ENCODE assay signal across 8 cellular contexts in the genomic region with DNA sequence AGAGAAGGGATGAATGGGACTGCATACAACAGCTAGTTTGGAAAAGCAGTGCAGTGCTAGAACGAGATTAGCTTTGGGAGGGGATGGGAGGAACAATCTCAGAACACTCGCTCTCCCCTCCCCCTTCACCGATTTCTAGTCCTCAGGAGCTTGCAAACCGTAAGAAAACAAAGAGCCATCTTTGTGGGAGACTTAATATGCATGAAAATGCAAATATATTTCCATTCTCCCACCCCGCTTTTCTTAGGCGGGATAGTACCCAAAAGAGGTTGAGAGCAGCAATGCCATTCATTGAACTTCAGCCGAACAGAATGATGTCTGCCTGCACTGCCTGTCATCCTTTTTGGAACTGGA. TPM values are rescaled to one million over a fixed set of nuclear protein-coding genes. Genes with fewer than 3 reads are reported as not detected.
DNase-seq lines count a peak whose midpoint lies in the region; ATAC-seq, FAIRE-seq and TF ChIP-seq lines count a peak whose summit lies in the region.

No MANE protein-coding gene starts in this region.

- H4K20me1 ChIP-seq in MM.1S (ENCODE audit: insufficient read depth, low read length) (no peaks in the 10 kb centered on the region), H1 (replicated peaks in 1 of 2; ENCODE audit: control insufficient read depth in 1 of 2, insufficient read depth in 2 of 2, low read length in 2 of 2) (peaks cover 13 to 24% of the 10 kb centered on the region in 2 experiments)

- H3K36me3 Mint-ChIP-seq in CD8-positive, alpha-beta memory T cell = peaks cover 3 to 26% (median 3%) of the 10 kb centered on the region in 3 donors

- intact Hi-C loops in adrenal gland (cut with DNase I) = no loop called here

- no peak for ATAC-seq in HG03521 (IDR thresholded peaks at IDR 0.05; ENCODE audit: unreplicated experiment)
- ATAC-seq in HG03135 (IDR thresholded peaks at IDR 0.05; ENCODE audit: unreplicated experiment) = no peak

- no peak for TF ChIP-seq RAD21 in H1 (IDR thresholded peaks at IDR 0.05 in 1 of 2, conservative IDR thresholded peaks at IDR 0.05 in 1 of 2; ENCODE audit: low read depth in 2 of 2, low read length in 2 of 2)

- H3K27ac ChIP-seq in CD8-positive, alpha-beta memory T cell (ENCODE audit: low read depth, low read length) = no peak overlapping the region
- H3K27ac ChIP-seq in MM.1S (ENCODE audit: low read length) (peak overlapping the region; percentile 7; the same call in 1 of the 2 replicates), H1 (ENCODE audit: low read depth, low read length) (peak overlapping the region; percentile 92; the same call in 1 of the 2 replicates), adrenal gland (peak overlapping the region in 2 of 5 donors; percentile 70 to 80)

- peak overlapping the region; percentile 48; the same call in 1 of the 2 replicates for H3K18ac ChIP-seq in H1 (ENCODE audit: extremely low read depth, low read length)

- H2BK5ac ChIP-seq in H1 (ENCODE audit: low read depth, low read length) = peak overlapping the region; percentile 96; the same call in 1 of the 2 replicates

- H3K79me1 ChIP-seq in H1 (ENCODE audit: low read depth, low read length) = peaks cover 26% of the 10 kb centered on the region

- no peak overlapping the region; the same call in 1 of the 2 replicates for H4K8ac ChIP-seq in H1 (ENCODE audit: extremely low read depth, insufficient read depth, low read length)

- 8% methylated on average over 7 of the region's 7 CpGs; no CpG with 5 or more reads in 1 of the 2 experiments for WGBS in H1 (ENCODE audit: extremely low coverage in 1 of 2, insufficient coverage in 1 of 2, insufficient read length in 1 of 2, insufficient replicate concordance in 2 of 2, low coverage in 1 of 2, low lambda C conversion rate in 2 of 2, missing lambda C conversion rate in 1 of 2), 2 experiments
- WGBS in adrenal gland, 4 donors = 22 to 26% (median 26%) methylated on average over 7 of the region's 7 CpGs

- H3K27me3 Mint-ChIP-seq in CD8-positive, alpha-beta memory T cell = no peaks in the 10 kb centered on the region

- no peak overlapping the region for H3K14ac ChIP-seq in H1 (ENCODE audit: insufficient read length)

- no peaks in the 10 kb centered on the region for H3K36me3 ChIP-seq in CD8-positive, alpha-beta memory T cell (ENCODE audit: insufficient read depth, low read length)
- H3K36me3 ChIP-seq in MM.1S (replicated peaks; ENCODE audit: insufficient read depth, low read length) = peaks cover 6% of the 10 kb centered on the region; the same call in 1 of the 2 replicates
- peaks cover 21 to 32% (median 30%) of the 10 kb centered on the region in 4 experiments for H3K36me3 ChIP-seq in H1 (ENCODE audit: control insufficient read depth in 2 of 4, insufficient read depth in 4 of 4, low read length in 3 of 4)
- H3K36me3 ChIP-seq in neuron (ENCODE audit: insufficient read depth, low read length) = peaks cover 32% of the 10 kb centered on the region
- peaks cover 0 to 19% of the 10 kb centered on the region in 2 donors for H3K36me3 ChIP-seq in adrenal gland (replicated peaks in 1 of 2)

- H3K4ac ChIP-seq in H1 (replicated peaks; ENCODE audit: insufficient read length, low read depth, low read length) = no peak overlapping the region

- H3K27me3 ChIP-seq in CD8-positive, alpha-beta memory T cell (ENCODE audit: insufficient read depth, low read length, poor library complexity, severe bottlenecking) = no peaks in the 10 kb centered on the region
- H3K27me3 ChIP-seq in MM.1S (replicated peaks; ENCODE audit: insufficient read depth, low read length) = no peaks in the 10 kb centered on the region
- H3K27me3 ChIP-seq in H1 (replicated peaks in 1 of 4; ENCODE audit: control insufficient read depth in 3 of 4, extremely low read depth in 1 of 4, insufficient read depth in 3 of 4, low read length in 3 of 4) = no peaks in the 10 kb centered on the region; a peak in 1 of 7 replicates
- no peaks in the 10 kb centered on the region for H3K27me3 ChIP-seq in neuron (ENCODE audit: insufficient read depth, low read length)
- no peaks in the 10 kb centered on the region for H3K27me3 ChIP-seq in adrenal gland

- H2BK12ac ChIP-seq in H1 (ENCODE audit: low read depth, low read length) = no peak overlapping the region

- no peak for DNase-seq in CD8-positive, alpha-beta memory T cell
- DNase-seq in MM.1S = no peak
- DNase-seq in H1 (ENCODE audit: low read depth in 1 of 2, low spot score in 2 of 2) = no peak
- no peak for DNase-seq in NCI-H774 (lab: John Stamatoyannopoulos, UW)
- DNase-seq in adrenal gland = no peak

- FAIRE-seq in H1 (lab: Jason Lieb, UNC) = no peak

- H3K79me2 ChIP-seq in MM.1S (ENCODE audit: low read length) (peaks cover 42% of the 10 kb centered on the region), H1 (ENCODE audit: control insufficient read depth in 1 of 2, insufficient read depth in 2 of 2, low read length in 2 of 2) (peaks cover 16 to 45% of the 10 kb centered on the region in 2 experiments)

- POLR2A ChIA-PET in CD8-positive, alpha-beta memory T cell (lab: Charles Lee) = interaction anchor here (0.6 kb wide), 2 partner anchors 24 to 29 kb away, joined by 4 to 5 read pairs; a partner anchor contains a TSS
- POLR2A ChIA-PET in H1 (lab: Charles Lee; ENCODE audit: partially characterized antibody) = interaction anchor here (0.5 to 9.0 kb wide), 16 partner anchors 8 to 106 kb away, joined by 3 to 85 read pairs (median 3); a partner anchor contains a TSS

- no peak overlapping the region for H2BK20ac ChIP-seq in H1 (ENCODE audit: low read length)

- H3K9me3 ChIP-seq in CD8-positive, alpha-beta memory T cell (ENCODE audit: low read length) = no peaks in the 10 kb centered on the region
- no peaks in the 10 kb centered on the region for H3K9me3 ChIP-seq in MM.1S (replicated peaks; ENCODE audit: insufficient read depth, low read length)
- H3K9me3 ChIP-seq in H1 (ENCODE audit: insufficient read depth in 2 of 2, low read depth in 1 of 2, low read length in 1 of 2) = no peaks in the 10 kb centered on the region
- H3K9me3 ChIP-seq in neuron (ENCODE audit: low read length) = no peaks in the 10 kb centered on the region
- no peaks in the 10 kb centered on the region for H3K9me3 ChIP-seq in adrenal gland (replicated peaks in 1 of 3)

- TF ChIP-seq EP300 in H1 (IDR thresholded peaks at IDR 0.05; ENCODE audit: borderline replicate concordance in 1 of 2, low read depth in 2 of 2, low read length in 2 of 2) = no peak

- peaks cover 14% of the 10 kb centered on the region for H3K4me1 ChIP-seq in CD8-positive, alpha-beta memory T cell (ENCODE audit: insufficient read depth, low read length)
- peaks cover 13% of the 10 kb centered on the region for H3K4me1 ChIP-seq in MM.1S (ENCODE audit: low read length)
- peaks cover 4 to 20% (median 12%) of the 10 kb centered on the region in 4 experiments; a peak in 6 of 7 replicates for H3K4me1 ChIP-seq in H1 (replicated peaks in 1 of 4; ENCODE audit: control insufficient read depth in 3 of 4, insufficient read depth in 4 of 4, low read length in 3 of 4)
- H3K4me1 ChIP-seq in neuron (ENCODE audit: insufficient read depth, low read length) = peaks cover 24% of the 10 kb centered on the region
- H3K4me1 ChIP-seq in adrenal gland (replicated peaks in 1 of 2) = peaks cover 0 to 24% of the 10 kb centered on the region in 2 donors

- H3K4me3 ChIP-seq in CD8-positive, alpha-beta memory T cell (ENCODE audit: low read length) = peak overlapping the region; percentile 73
- peak overlapping the region; percentile 97 for H3K4me3 ChIP-seq in MM.1S (ENCODE audit: low read length)
- H3K4me3 ChIP-seq in H1 (ENCODE audit: extremely low read depth in 1 of 4, insufficient read depth in 2 of 4, low read depth in 3 of 4, low read length in 4 of 4) = peak overlapping the region; percentile 79 to 91 (median 90)
- peak overlapping the region; percentile 99 for H3K4me3 ChIP-seq in neuron (ENCODE audit: low read length)
- peak overlapping the region in 2 of 4 donors; percentile 54 to 88 for H3K4me3 ChIP-seq in adrenal gland

- no peak overlapping the region for H4K91ac ChIP-seq in H1 (replicated peaks; ENCODE audit: insufficient read length, low read length)

- H3K9ac ChIP-seq in MM.1S (ENCODE audit: low read length) = peak overlapping the region; percentile 90
- peak overlapping the region; percentile 70 to 96 (median 92); a peak in 6 of 7 replicates for H3K9ac ChIP-seq in H1 (replicated peaks in 1 of 4; ENCODE audit: extremely low read depth in 1 of 4, low read depth in 3 of 4, low read length in 3 of 4)

- H2BK15ac ChIP-seq in H1 (ENCODE audit: low read length) = no peak overlapping the region

- H3K4me3 Mint-ChIP-seq in CD8-positive, alpha-beta memory T cell = peak overlapping the region; percentile 61 to 90 (median 77)

- no peak overlapping the region for H2AK5ac ChIP-seq in H1 (ENCODE audit: low read depth, low read length)

- no peak overlapping the region for H4K5ac ChIP-seq in H1 (ENCODE audit: insufficient read length, low read depth, low read length)

- TF ChIP-seq CTCF in MM.1S (IDR thresholded peaks at IDR 0.05; ENCODE audit: low read length) = no peak
- no peak for TF ChIP-seq CTCF in H1 (IDR thresholded peaks at IDR 0.05; ENCODE audit: control extremely low read depth in 1 of 3, insufficient read depth in 1 of 3, low read depth in 1 of 3, low read length in 3 of 3)
- TF ChIP-seq CTCF in adrenal gland (IDR thresholded peaks at IDR 0.05) = no peak

- peak overlapping the region in 7 of 8 donors; percentile 0 to 86 (median 43) for H3K27ac Mint-ChIP-seq in CD8-positive, alpha-beta memory T cell

- H3K4me1 Mint-ChIP-seq in CD8-positive, alpha-beta memory T cell = peaks cover 21 to 30% (median 25%) of the 10 kb centered on the region in 3 donors

- no peak overlapping the region for H3K56ac ChIP-seq in H1 (replicated peaks; ENCODE audit: insufficient read length, low read depth, low read length)

- H3K9me3 Mint-ChIP-seq in CD8-positive, alpha-beta memory T cell = no peaks in the 10 kb centered on the region

- TF ChIP-seq POLR2A in H1 (IDR thresholded peaks at IDR 0.05; ENCODE audit: control extremely low read depth in 1 of 2, low read depth in 2 of 2, low read length in 2 of 2) (no peak), adrenal gland (IDR thresholded peaks at IDR 0.05) (no peak)

- H3K9me2 ChIP-seq in MM.1S (replicated peaks; ENCODE audit: insufficient read depth, low read length) = no peaks in the 10 kb centered on the region

- peak overlapping the region; percentile 94 for H2AFZ ChIP-seq in MM.1S (ENCODE audit: low read length)
- no peak overlapping the region for H2AFZ ChIP-seq in H1 (ENCODE audit: low read length)
- H2AFZ ChIP-seq in neuron (ENCODE audit: low read depth, low read length) = no peak overlapping the region

- H3F3A ChIP-seq in MM.1S (ENCODE audit: insufficient read depth, low read length) = 0 out of 2 replicates have a peak, but pooled peaks cover 3% of the 10 kb centered on the region

- H3K23me2 ChIP-seq in H1 (ENCODE audit: low read depth, low read length) = peaks cover 13% of the 10 kb centered on the region; the same call in 1 of the 2 replicates

- H3K4me2 ChIP-seq in MM.1S (ENCODE audit: low read depth, low read length) = peak overlapping the region; percentile 89
- peak overlapping the region; percentile 73 to 79 for H3K4me2 ChIP-seq in H1 (ENCODE audit: insufficient read depth in 1 of 2, low read depth in 2 of 2, low read length in 2 of 2)

- H2BK120ac ChIP-seq in H1 (replicated peaks; ENCODE audit: low read depth, low read length) = no peak overlapping the region

- CTCF ChIA-PET in CD8-positive, alpha-beta memory T cell (lab: Charles Lee) = interaction anchor here (1.1 kb wide), 1 partner anchor 132 kb away, joined by 3 read pairs; no protein-coding TSS in a partner anchor
- CTCF ChIA-PET in H1 (lab: Charles Lee; ENCODE audit: partially characterized antibody) = interaction anchor here (0.6 to 1.1 kb wide), 4 partner anchors 16 to 131 kb away, joined by 3 to 4 read pairs (median 3); no protein-coding TSS in a partner anchor

- H3K23ac ChIP-seq in H1 (ENCODE audit: insufficient read length) = no peak overlapping the region

RNA-seq across cellular contexts. Expression of a gene that starts 1.1 kb away (rescaled TPM):
- total RNA-seq in CD8-positive, alpha-beta memory T cell = 10 to 100 TPM; 38.7 to 41.4 TPM
- polyA plus RNA-seq in CD8-positive, alpha-beta memory T cell = 1.4 TPM
- total RNA-seq in H1 (2021; fragmentation: NEBNext Ultra II Directional; extraction: Animal tissue kit (Norgen Biotek cat#: 25700)) = 99.7 and 104 TPM in 2 replicates
- polyA plus RNA-seq in H1 (2011; rRNA removed) (78.7 and 112 TPM in 2 replicates), adrenal gland (10 to 100 TPM in 1 of 3 donors, 1 to 10 TPM in 2; 4.5 to 19.2 (median 9.8) TPM)
- polyA plus RNA-seq in H1 (2011; cell fraction: cytosol; rRNA removed) = 111 TPM
- 95.2 TPM for polyA plus RNA-seq in H1 (2011; cell fraction: nucleus; rRNA removed)
- 78.1 to 103 TPM (median 96.8 TPM) in 4 replicates for polyA plus RNA-seq in H1 (2012, experiment 1 of 2)
- 96.2 TPM for polyA plus RNA-seq in H1 (2012, experiment 2 of 2)
- polyA plus RNA-seq in H1 (2013, experiment 1 of 2) = 70.5 TPM
- 71.0 TPM for polyA plus RNA-seq in H1 (2013, experiment 2 of 2)
- polyA minus RNA-seq in H1 (2011; rRNA and poly(A)+ RNA removed) = 17.8 and 20.3 TPM in 2 replicates
- 41.1 TPM for polyA minus RNA-seq in H1 (2011; cell fraction: cytosol; rRNA and poly(A)+ RNA removed)
- polyA minus RNA-seq in H1 (2011; cell fraction: nucleus; rRNA and poly(A)+ RNA removed) = 32.2 TPM
- total RNA-seq in adrenal gland = 10 to 100 TPM in 7 of 8 donors, 1 to 10 TPM in 1; 9.3 to 13.9 (median 10.9) TPM

RNA-seq across cellular contexts. Expression of a gene that starts 24.6 kb away (rescaled TPM):
- 10 to 100 TPM; 34.5 to 38.0 TPM for total RNA-seq in CD8-positive, alpha-beta memory T cell
- 72.5 TPM for polyA plus RNA-seq in CD8-positive, alpha-beta memory T cell
- 56.5 and 58.5 TPM in 2 replicates for total RNA-seq in H1 (2021; fragmentation: NEBNext Ultra II Directional; extraction: Animal tissue kit (Norgen Biotek cat#: 25700))
- 19.3 and 24.4 TPM in 2 replicates for polyA plus RNA-seq in H1 (2011; rRNA removed)
- 18.1 TPM for polyA plus RNA-seq in H1 (2011; cell fraction: cytosol; rRNA removed)
- polyA plus RNA-seq in H1 (2011; cell fraction: nucleus; rRNA removed) = 32.7 TPM
- polyA plus RNA-seq in H1 (2012, experiment 1 of 2) = 29.2 to 30.7 TPM (median 29.5 TPM) in 4 replicates
- polyA plus RNA-seq in H1 (2012, experiment 2 of 2) = 25.5 TPM
- 30.7 TPM for polyA plus RNA-seq in H1 (2013, experiment 1 of 2)
- polyA plus RNA-seq in H1 (2013, experiment 2 of 2) = 28.7 TPM
- 22.4 and 28.2 TPM in 2 replicates for polyA minus RNA-seq in H1 (2011; rRNA and poly(A)+ RNA removed)
- polyA minus RNA-seq in H1 (2011; cell fraction: cytosol; rRNA and poly(A)+ RNA removed) = 38.7 TPM
- polyA minus RNA-seq in H1 (2011; cell fraction: nucleus; rRNA and poly(A)+ RNA removed) = 28.2 TPM
- 10 to 100 TPM; 27.0 to 39.7 (median 36.2) TPM for total RNA-seq in adrenal gland
- polyA plus RNA-seq in adrenal gland = 10 to 100 TPM in 2 of 3 donors, 1 to 10 TPM in 1; 7.3 to 24.4 (median 15.2) TPM

RNA-seq across cellular contexts. Expression of a gene that starts 45.8 kb away (rescaled TPM):
- total RNA-seq in CD8-positive, alpha-beta memory T cell = 1 to 10 TPM; 7.0 to 7.6 TPM
- polyA plus RNA-seq in CD8-positive, alpha-beta memory T cell = 0.37 TPM
- total RNA-seq in H1 (2021; fragmentation: NEBNext Ultra II Directional; extraction: Animal tissue kit (Norgen Biotek cat#: 25700)) = 33.8 and 34.0 TPM in 2 replicates
- polyA plus RNA-seq in H1 (2011; rRNA removed) (9.5 and 15.4 TPM in 2 replicates), adrenal gland (10 to 100 TPM in 2 of 3 donors, 1 to 10 TPM in 1; 3.6 to 15.9 (median 10.3) TPM)
- polyA plus RNA-seq in H1 (2011; cell fraction: cytosol; rRNA removed) = 14.8 TPM
- 45.1 TPM for polyA plus RNA-seq in H1 (2011; cell fraction: nucleus; rRNA removed)
- 17.3 to 20.0 TPM (median 18.4 TPM) in 4 replicates for polyA plus RNA-seq in H1 (2012, experiment 1 of 2)
- 16.2 TPM for polyA plus RNA-seq in H1 (2012, experiment 2 of 2)
- polyA plus RNA-seq in H1 (2013, experiment 1 of 2) = 18.1 TPM
- polyA plus RNA-seq in H1 (2013, experiment 2 of 2) = 18.9 TPM
- polyA minus RNA-seq in H1 (2011; rRNA and poly(A)+ RNA removed) = 7.3 and 9.4 TPM in 2 replicates
- polyA minus RNA-seq in H1 (2011; cell fraction: cytosol; rRNA and poly(A)+ RNA removed) = 18.9 TPM
- 50.1 TPM for polyA minus RNA-seq in H1 (2011; cell fraction: nucleus; rRNA and poly(A)+ RNA removed)
- 10 to 100 TPM in 7 of 8 donors, 1 to 10 TPM in 1; 8.1 to 20.2 (median 15.4) TPM for total RNA-seq in adrenal gland
